Comparison of ENCODE assay signal across 8 cellular contexts in the genomic region with DNA sequence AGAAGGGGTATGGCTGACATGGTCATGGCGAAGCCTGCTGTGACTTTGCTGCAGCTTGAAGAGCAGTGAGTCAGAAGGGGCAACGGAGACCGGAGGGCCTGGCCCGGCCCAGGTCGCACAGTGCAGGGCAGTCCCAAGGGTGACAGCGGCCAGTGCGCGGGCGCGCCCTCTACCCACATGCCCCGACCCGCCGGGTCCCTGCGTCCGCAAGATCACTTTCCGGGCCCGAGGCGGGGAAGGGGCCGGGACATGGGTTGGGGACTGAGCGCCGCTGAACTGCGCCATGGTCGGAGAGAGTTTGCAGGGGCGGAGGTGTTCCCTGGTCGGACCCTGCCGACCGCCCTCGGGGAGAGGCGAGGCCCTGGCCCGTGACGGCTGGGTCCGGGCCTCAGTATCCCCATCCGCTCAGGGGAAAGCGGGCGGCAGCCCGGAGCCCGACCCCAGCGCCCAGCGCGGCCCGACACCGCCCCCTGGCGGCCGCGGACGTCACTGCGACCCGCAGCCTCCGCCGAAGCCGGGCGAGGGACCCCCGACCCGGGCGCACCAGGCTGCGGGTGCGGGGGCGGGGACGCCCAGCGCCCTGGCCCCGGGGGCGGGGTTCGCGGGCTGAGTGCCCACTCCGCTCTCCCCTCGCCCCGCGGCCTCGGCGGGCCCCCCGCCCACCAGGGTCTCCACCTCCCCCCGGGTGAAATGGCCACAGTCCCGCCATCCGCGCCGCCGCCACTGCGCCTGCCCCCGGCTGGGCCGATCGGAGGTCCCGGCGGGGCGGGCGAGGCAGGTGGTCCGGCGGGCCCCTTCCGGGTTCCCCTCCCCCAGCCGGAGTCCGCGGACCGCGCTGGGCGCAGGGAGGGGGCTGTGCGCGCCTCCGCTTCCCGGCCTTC. TPM values are rescaled to one million over a fixed set of nuclear protein-coding genes. Genes with fewer than 3 reads are reported as not detected.
DNase-seq lines count a peak whose midpoint lies in the region; ATAC-seq, FAIRE-seq and TF ChIP-seq lines count a peak whose summit lies in the region.

No MANE protein-coding gene starts in this region.

- peaks cover 3 to 5% (median 5%) of the 10 kb centered on the region in 3 donors for H3K4me1 Mint-ChIP-seq in T-cell
- no peaks in the 10 kb centered on the region for H3K4me1 Mint-ChIP-seq in astrocyte (ENCODE audit: low read depth, unreplicated experiment)

- POLR2A ChIA-PET in T-cell (lab: Charles Lee), result no interaction called here

- H3K27ac Mint-ChIP-seq in T-cell (no peak overlapping the region), astrocyte (ENCODE audit: unreplicated experiment) (no peak overlapping the region)

- no peaks in the 10 kb centered on the region for H3K36me3 Mint-ChIP-seq in T-cell
- no peaks in the 10 kb centered on the region for H3K36me3 Mint-ChIP-seq in astrocyte (ENCODE audit: low read depth, unreplicated experiment)

- H3K27me3 Mint-ChIP-seq in T-cell (peaks cover 0 to 15% of the 10 kb centered on the region in 2 donors), astrocyte (ENCODE audit: low read depth, unreplicated experiment) (peaks cover 7% of the 10 kb centered on the region)

- peak overlapping the region; percentile 99 for H2AFZ ChIP-seq in astrocyte (ENCODE audit: low read depth, low read length)

- peak; percentile 2 for DNase-seq in SKM-1 treated with dmso at 0.1 percent for 144 hours (lab: John Stamatoyannopoulos, UW; ENCODE audit: unreplicated experiment)
- no peak for DNase-seq in SKM-1 (lab: John Stamatoyannopoulos, UW; ENCODE audit: unreplicated experiment)
- DNase-seq in T-cell, result peak in 25 of 34 experiments; percentile 25 to 67 (median 46)
- DNase-seq in astrocyte (ENCODE audit: low read depth), result no peak
- no peak for DNase-seq in H4 (ENCODE audit: low spot score)

- H4K20me1 ChIP-seq in astrocyte (ENCODE audit: insufficient read depth, low read length), result no peaks in the 10 kb centered on the region

- no peaks in the 10 kb centered on the region for H3K9me3 ChIP-seq in astrocyte (ENCODE audit: insufficient read depth, low read depth, low read length)

- H3K4me3 ChIP-seq in astrocyte (ENCODE audit: insufficient read depth, low read depth, low read length) (peak overlapping the region; percentile 59), iPS-11a (ENCODE audit: low read depth, low read length) (peak overlapping the region; percentile 58), skin epidermis (peak overlapping the region; percentile 61 to 85 (median 67))

- peak overlapping the region; percentile 72 for H3K9ac ChIP-seq in astrocyte (ENCODE audit: low read length)

- H3K4me3 Mint-ChIP-seq in T-cell (peak overlapping the region; percentile 66 to 83 (median 81)), astrocyte (ENCODE audit: unreplicated experiment) (peak overlapping the region; percentile 87)

- CTCF ChIA-PET in T-cell (lab: Charles Lee), result interaction anchor here (1.0 to 2.4 kb wide), 3 partner anchors 8 to 109 kb away, joined by 3 to 11 read pairs (median 3); no protein-coding TSS in a partner anchor

- H3K4me2 ChIP-seq in astrocyte (ENCODE audit: low read length), result peak overlapping the region; percentile 97

- H3K27ac ChIP-seq in astrocyte (ENCODE audit: low read depth, low read length) (no peak overlapping the region), skin epidermis (peak overlapping the region; percentile 40 to 92 (median 78))

- ATAC-seq in HG03520 (IDR thresholded peaks at IDR 0.05; ENCODE audit: unreplicated experiment) (peak; percentile 64), T-cell (replicated peaks in 1 of 4) (peak; percentile 85 to 88 (median 87))

- peak; percentile 40 for TF ChIP-seq CTCF in astrocyte (IDR thresholded peaks at IDR 0.05; ENCODE audit: insufficient read depth, low read depth, low read length)

- H3K79me2 ChIP-seq in astrocyte (ENCODE audit: insufficient read depth, low read length), result no peaks in the 10 kb centered on the region

- H3K27me3 ChIP-seq in astrocyte (ENCODE audit: insufficient read depth, low read length), result no peaks in the 10 kb centered on the region

- no peaks in the 10 kb centered on the region for H3K36me3 ChIP-seq in astrocyte (ENCODE audit: insufficient read depth, low read length)

- H3K4me1 ChIP-seq in astrocyte (ENCODE audit: insufficient read depth, low read length), result peaks cover 4% of the 10 kb centered on the region

- H3K9me3 Mint-ChIP-seq in T-cell, result no peaks in the 10 kb centered on the region
- H3K9me3 Mint-ChIP-seq in astrocyte (ENCODE audit: unreplicated experiment), result no peaks in the 10 kb centered on the region

- no peak for FAIRE-seq in astrocyte (lab: Jason Lieb, UNC)

RNA-seq across cellular contexts. Expression of a gene that starts 7.2 kb away (rescaled TPM):
- total RNA-seq in T-cell (1 to 10 TPM; 1.9 to 3.2 (median 2.4) TPM), astrocyte (7.9 and 9.4 TPM in 2 replicates)
- 4.4 and 8.7 TPM in 2 replicates for total RNA-seq in H4 (2014; rRNA removed; shearing (Covaris generic))

Comparison
In these comparisons a context has a peak if more than half of its experiments do, and no peak if none do; other contexts are left out.
1. DNase-seq: peak in SKM-1 treated with dmso at 0.1 percent for 144 hours (single experiment) and T-cell (25 of 34); none in SKM-1 (single experiment), astrocyte (single experiment) and H4 (single experiment).
2. Peak in every context shown above with its lines, with median percentiles within 50 percentile points of each other: H3K4me3 ChIP-seq.